Comparison of ENCODE assay signal across 1 cellular context in the genomic region with DNA sequence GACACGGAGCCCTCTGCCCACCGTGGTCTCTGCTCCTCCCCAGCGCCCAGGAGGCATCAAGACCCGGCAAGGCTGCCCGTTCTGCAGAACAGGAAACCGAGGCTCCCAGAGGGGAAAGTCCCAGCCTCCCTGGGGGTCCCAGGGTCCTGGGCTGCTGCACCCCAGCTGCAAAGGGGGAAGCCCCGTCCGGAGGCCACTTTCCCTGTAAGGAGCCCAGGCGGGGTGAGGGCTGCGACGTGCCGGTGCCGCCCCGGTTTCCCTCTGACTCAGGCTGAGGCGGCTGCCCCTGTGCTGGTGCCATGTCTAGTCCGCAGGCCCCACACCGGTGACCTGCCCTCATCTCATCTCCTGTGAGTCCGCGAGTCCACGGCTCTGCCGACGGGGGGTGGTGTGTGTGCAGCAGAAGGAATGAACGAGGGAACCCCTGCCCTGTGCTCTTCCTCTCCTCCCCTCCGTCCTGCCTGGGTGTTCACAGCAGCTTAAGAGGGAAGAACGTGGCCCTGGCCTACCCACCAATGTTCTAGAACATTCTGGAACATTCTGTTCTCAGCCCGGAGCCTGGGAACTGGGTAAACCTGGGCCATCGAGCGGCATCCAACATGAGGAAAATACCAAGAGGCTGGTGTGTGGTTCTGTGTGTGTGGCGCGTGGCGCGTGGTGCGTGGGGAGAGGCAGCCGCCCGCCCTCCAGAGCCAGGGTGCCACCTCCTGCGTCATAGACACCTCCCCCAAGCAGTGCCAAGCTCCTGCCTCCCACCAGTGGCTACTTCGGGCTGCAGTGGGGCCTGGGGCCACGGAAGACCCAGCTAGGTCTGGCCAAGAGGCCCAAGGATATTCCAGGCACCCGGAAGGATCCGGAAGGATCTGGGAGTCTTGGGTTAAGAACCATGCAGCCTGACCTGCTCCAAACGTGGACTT.
TF ChIP-seq lines count a peak whose summit lies in the region.

No MANE protein-coding gene starts in this region.

TF ChIP-seq in H1, 55 proteins besides CTCF, POLR2A, EP300 and RAD21:
- TF ChIP-seq BRCA1 (IDR thresholded peaks at IDR 0.05; ENCODE audit: low read depth, low read length) = no peak
- no peak for TF ChIP-seq SIN3A (conservative IDR thresholded peaks at IDR 0.05 in 1 of 2, IDR thresholded peaks at IDR 0.05 in 1 of 2; ENCODE audit: low read depth in 1 of 2, low read length in 2 of 2)
- no peak for TF ChIP-seq ZNF274 (IDR thresholded peaks at IDR 0.05; ENCODE audit: borderline replicate concordance, extremely low read depth, low read length)
- TF ChIP-seq PHF8 (conservative IDR thresholded peaks at IDR 0.05; ENCODE audit: low read depth, low read length) = no peak
- TF ChIP-seq, protein P1, sequence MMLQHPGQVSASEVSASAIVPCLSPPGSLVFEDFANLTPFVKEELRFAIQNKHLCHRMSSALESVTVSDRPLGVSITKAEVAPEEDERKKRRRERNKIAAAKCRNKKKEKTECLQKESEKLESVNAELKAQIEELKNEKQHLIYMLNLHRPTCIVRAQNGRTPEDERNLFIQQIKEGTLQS (IDR thresholded peaks at IDR 0.05; ENCODE audit: insufficient read depth, low read depth, low read length) = no peak
- TF ChIP-seq POLR2AphosphoS5 (IDR thresholded peaks at IDR 0.05; ENCODE audit: low read depth, low read length) = no peak
- TF ChIP-seq POU5F1 (IDR thresholded peaks at IDR 0.05; ENCODE audit: low read depth, low read length) = no peak
- TF ChIP-seq CEBPB (IDR thresholded peaks at IDR 0.05; ENCODE audit: low read depth, low read length) = no peak
